Comparison of ENCODE assay signal across 9 cellular contexts in the genomic region with DNA sequence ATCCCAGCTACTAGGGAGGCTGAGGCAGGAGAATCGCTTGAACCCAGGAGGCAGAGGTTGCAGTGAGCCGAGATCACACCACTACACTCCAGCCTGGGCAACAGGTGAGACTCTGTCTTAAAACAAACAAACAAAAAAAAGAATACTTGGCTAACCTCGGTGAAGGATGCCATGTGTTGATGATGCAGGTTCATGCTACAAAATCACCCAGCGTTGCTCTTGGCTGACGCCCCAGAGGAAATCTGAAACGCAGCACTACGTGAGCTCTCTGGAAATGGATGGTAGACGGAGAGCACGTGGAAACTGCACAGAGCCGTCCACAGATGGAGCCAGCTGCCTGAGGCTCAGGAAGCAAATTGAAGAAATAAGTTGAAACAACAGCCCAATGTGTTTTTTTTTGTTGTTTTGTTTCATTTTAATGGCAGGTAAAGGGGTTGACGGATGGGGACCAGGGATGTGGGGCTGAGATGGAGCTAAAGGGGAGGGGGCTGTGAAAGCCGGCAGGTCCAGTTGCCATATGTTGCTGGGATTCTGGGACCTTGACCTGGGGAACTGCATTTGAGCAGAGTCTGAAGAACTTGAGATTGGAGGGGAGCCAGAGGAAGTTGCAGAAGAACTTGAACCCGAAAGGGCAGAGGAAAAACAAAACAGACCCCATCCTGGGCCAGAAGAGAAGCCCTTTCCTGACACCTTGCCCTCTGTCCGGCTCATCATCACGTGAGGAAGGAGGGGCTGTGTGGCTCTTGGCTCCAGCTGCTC. TPM values are rescaled to one million over a fixed set of nuclear protein-coding genes. Genes with fewer than 3 reads are reported as not detected.
DNase-seq lines count a peak whose midpoint lies in the region; ATAC-seq and TF ChIP-seq lines count a peak whose summit lies in the region.
"Had no signal": no experiment of that assay in that cellular context is flagged by ENCODE, and none has a peak within 500 bp of the region (broad histone marks: within the 10 kb centered on the region; RNA-seq: fewer than 3 reads in every experiment).

No MANE protein-coding gene starts in this region.

- H3K9me3 Mint-ChIP-seq in natural killer cell, result no peaks in the 10 kb centered on the region
- H3K9me3 Mint-ChIP-seq in natural killer cell treated with Interleukin-12 subunit alpha and Interleukin-12 subunit beta and Interleukin-15 and Interleukin-18, amount 100 ng/mL, for 72 hours, result no peaks in the 10 kb centered on the region

- intact Hi-C loops in natural killer cell (cut with micrococcal nuclease), result no loop called here

- H3K36me3 Mint-ChIP-seq in natural killer cell, result no peaks in the 10 kb centered on the region
- no peaks in the 10 kb centered on the region for H3K36me3 Mint-ChIP-seq in natural killer cell treated with Interleukin-12 subunit alpha and Interleukin-12 subunit beta and Interleukin-15 and Interleukin-18, amount 100 ng/mL, for 72 hours

- H3K27ac Mint-ChIP-seq in natural killer cell, result peak overlapping the region in 1 of 2 donors; percentile 21
- no peak overlapping the region for H3K27ac Mint-ChIP-seq in natural killer cell treated with Interleukin-12 subunit alpha and Interleukin-12 subunit beta and Interleukin-15 and Interleukin-18, amount 100 ng/mL, for 72 hours

- H3K27me3 Mint-ChIP-seq in natural killer cell (ENCODE audit: low read depth in 2 of 2), result peaks cover 0 to 5% of the 10 kb centered on the region in 2 donors
- H3K27me3 Mint-ChIP-seq in natural killer cell treated with Interleukin-12 subunit alpha and Interleukin-12 subunit beta and Interleukin-15 and Interleukin-18, amount 100 ng/mL, for 72 hours, result peaks cover 0 to 3% of the 10 kb centered on the region in 2 donors

- no peak overlapping the region for H3K4me3 Mint-ChIP-seq in natural killer cell
- H3K4me3 Mint-ChIP-seq in natural killer cell treated with Interleukin-12 subunit alpha and Interleukin-12 subunit beta and Interleukin-15 and Interleukin-18, amount 100 ng/mL, for 72 hours, result no peak overlapping the region

- peak in 2 of 3 donors; percentile 55 to 66 for ATAC-seq in natural killer cell
- no peak for ATAC-seq in natural killer cell treated with Interleukin-12 subunit alpha and Interleukin-12 subunit beta and Interleukin-15 and Interleukin-18, amount 100 ng/mL, for 72 hours
- ATAC-seq in HG03108 (IDR thresholded peaks at IDR 0.05; ENCODE audit: unreplicated experiment), result peak; percentile 82
- ATAC-seq in GM21528 (IDR thresholded peaks at IDR 0.05; ENCODE audit: low FRiP score, unreplicated experiment), result no peak

- peak; percentile 10 for TF ChIP-seq CTCF in natural killer cell (IDR thresholded peaks at IDR 0.05)

- DNase-seq in natural killer cell (no peak), SHP77 treated with DMSO at 0.1 percent for 48 hours (lab: John Stamatoyannopoulos, UW) (peak; percentile 17), fibroblast of gingiva (ENCODE audit: low read depth) (peak; percentile 85), pons (ENCODE audit: low spot score) (peak; percentile 57), SW480 (ENCODE audit: low spot score) (no peak)
- no peak for DNase-seq in natural killer cell treated with Interleukin-12 subunit alpha and Interleukin-12 subunit beta and Interleukin-15 and Interleukin-18, amount 100 ng/mL, for 72 hours (ENCODE audit: low spot score)

- peaks cover 8 to 10% of the 10 kb centered on the region in 2 donors for H3K4me1 Mint-ChIP-seq in natural killer cell
- H3K4me1 Mint-ChIP-seq in natural killer cell treated with Interleukin-12 subunit alpha and Interleukin-12 subunit beta and Interleukin-15 and Interleukin-18, amount 100 ng/mL, for 72 hours (ENCODE audit: low read depth in 2 of 2), result peaks cover 0 to 8% of the 10 kb centered on the region in 2 donors

RNA-seq across cellular contexts. Expression of a gene that starts 12.8 kb away (rescaled TPM):
- 1 to 10 TPM; 5.1 to 7.9 (median 6.4) TPM for total RNA-seq in natural killer cell
- total RNA-seq in natural killer cell treated with Interleukin-12 subunit alpha and Interleukin-12 subunit beta and Interleukin-15 and Interleukin-18, amount 100 ng/mL, for 72 hours, result 10 to 100 TPM; 12.7 to 14.4 TPM

RNA-seq across cellular contexts. Expression of a gene that starts 15.1 kb away (rescaled TPM):
- total RNA-seq in natural killer cell, result not detected
- not detected for total RNA-seq in natural killer cell treated with Interleukin-12 subunit alpha and Interleukin-12 subunit beta and Interleukin-15 and Interleukin-18, amount 100 ng/mL, for 72 hours
- total RNA-seq: urinary bladder had no signal

Comparison
In these comparisons a context has a peak if more than half of its experiments do, and no peak if none do; other contexts are left out.
1. ATAC-seq: peak in natural killer cell (2 of 3) and HG03108 (single experiment); none in natural killer cell treated with Interleukin-12 subunit alpha and Interleukin-12 subunit beta and Interleukin-15 and Interleukin-18, amount 100 ng/mL, for 72 hours (0 of 2) and GM21528 (single experiment).
2. DNase-seq: peak in SHP77 treated with DMSO at 0.1 percent for 48 hours (single experiment), fibroblast of gingiva (single experiment) and pons (single experiment); none in natural killer cell (single experiment), natural killer cell treated with Interleukin-12 subunit alpha and Interleukin-12 subunit beta and Interleukin-15 and Interleukin-18, amount 100 ng/mL, for 72 hours (single experiment) and SW480 (single experiment).